Comparison of ENCODE assay signal across 8 cellular contexts in the genomic region with DNA sequence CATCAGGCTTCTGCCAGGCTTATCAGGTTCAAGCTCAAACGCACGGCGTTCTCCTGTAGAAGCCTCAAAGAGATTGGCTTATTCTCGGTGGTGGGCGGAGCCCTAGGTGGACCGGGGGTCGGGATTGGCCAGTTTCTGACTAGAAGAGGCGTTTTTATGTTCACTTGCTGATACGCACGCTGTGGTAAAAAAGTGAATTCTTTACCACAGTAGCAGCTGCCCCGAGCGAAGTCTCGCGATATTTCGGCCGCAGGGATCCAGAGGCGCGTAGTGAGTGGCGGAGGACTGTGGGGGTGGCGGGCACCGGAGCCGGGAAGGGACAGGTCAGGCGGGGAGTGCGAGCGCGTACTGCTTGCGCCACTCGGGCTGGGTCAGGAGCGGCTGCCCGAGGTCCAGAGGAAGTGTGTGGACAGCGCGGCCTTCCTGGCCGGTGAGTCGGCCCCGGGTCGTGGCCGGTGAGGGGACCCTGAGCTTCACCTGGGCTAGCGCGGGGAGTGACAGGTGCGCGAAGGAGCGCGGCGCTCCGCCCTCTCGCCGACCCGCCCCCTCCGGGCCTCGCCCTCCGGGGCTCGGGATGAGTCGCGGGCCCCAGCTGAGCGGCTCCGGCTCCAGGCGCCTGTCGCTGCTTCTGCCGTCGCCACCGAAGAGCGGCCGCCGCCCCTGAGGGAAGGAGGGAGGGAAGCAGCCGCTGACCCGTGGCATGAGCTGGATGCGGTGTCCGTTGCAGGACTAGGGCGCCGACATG. TPM values are rescaled to one million over a fixed set of nuclear protein-coding genes. Genes with fewer than 3 reads are reported as not detected.
DNase-seq lines count a peak whose midpoint lies in the region; ATAC-seq and TF ChIP-seq lines count a peak whose summit lies in the region.

A gene with protein sequence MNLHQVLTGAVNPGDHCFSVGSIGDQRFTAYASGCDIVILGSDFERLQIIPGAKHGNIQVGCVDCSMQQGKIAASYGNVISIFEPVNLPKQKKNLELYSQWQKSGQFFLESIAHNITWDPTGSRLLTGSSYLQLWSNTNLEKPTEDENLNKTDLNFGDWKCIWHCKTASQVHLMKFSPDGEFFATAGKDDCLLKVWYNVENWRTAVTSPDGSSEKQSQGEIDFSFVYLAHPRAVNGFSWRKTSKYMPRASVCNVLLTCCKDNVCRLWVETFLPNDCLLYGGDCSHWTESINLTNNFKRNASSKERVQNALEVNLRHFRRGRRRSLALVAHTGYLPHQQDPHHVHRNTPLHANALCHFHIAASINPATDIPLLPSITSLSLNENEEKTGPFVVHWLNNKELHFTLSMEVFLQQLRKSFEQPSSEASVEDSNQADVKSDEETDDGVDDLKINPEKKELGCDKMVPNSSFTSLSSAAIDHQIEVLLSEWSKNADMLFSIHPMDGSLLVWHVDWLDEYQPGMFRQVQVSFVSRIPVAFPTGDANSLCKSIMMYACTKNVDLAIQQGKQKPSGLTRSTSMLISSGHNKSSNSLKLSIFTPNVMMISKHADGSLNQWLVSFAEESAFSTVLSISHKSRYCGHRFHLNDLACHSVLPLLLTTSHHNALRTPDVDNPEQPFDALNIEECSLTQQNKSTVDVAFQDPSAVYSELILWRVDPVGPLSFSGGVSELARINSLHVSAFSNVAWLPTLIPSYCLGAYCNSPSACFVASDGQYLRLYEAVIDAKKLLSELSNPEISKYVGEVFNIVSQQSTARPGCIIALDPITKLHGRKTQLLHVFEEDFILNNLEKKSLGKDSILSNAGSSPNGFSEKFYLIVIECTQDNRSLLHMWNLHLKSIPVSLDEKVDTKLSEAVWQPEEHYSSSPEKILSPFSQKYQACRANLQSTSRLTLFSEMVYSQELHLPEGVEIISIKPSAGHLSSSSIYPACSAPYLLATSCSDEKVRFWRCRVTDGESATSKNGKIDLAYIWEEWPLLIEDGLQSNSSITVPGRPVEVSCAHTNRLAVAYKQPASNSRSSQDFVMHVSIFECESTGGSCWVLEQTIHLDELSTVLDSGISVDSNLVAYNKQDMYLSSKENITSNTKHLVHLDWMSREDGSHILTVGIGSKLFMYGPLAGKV (N-terminal part only) (plus strand): TSS at position 260 of the 745 bp plus-strand sequence. CDS start 483 bp downstream, at position 743.

- H3K4me3 ChIP-seq in RWPE2 (ENCODE audit: severe bottlenecking) (peak within 1 kb of the TSS; percentile 75), fibroblast of mammary gland (ENCODE audit: control insufficient read depth, low read depth, low read length) (peak within 1 kb of the TSS; percentile 88)

- no peaks in the 10 kb centered on the region for H3K27me3 ChIP-seq in RWPE2 (ENCODE audit: insufficient read depth, poor library complexity, severe bottlenecking)

- peaks cover 33% of the 10 kb centered on the region for H3K4me1 Mint-ChIP-seq in activated T-helper 2 cell treated with anti-CD3 and anti-CD28 coated beads, Interferon-gamma antibody, Interleukin-2, Interleukin-4, amounts not matched to agents 10 μg/mL and 5 μg/mL and 100 μg/mL, durations not matched to agents 14 hours and 24 hours and 36 hours (ENCODE audit: low read depth)
- H3K4me1 Mint-ChIP-seq in naive thymus-derived CD8-positive, alpha-beta T cell, result peaks cover 12 to 49% (median 35%) of the 10 kb centered on the region in 4 donors

- POLR2A ChIA-PET in naive thymus-derived CD8-positive, alpha-beta T cell (lab: Charles Lee), result interaction anchor here (0.5 to 2.6 kb wide), 25 partner anchors 9 to 382 kb away, joined by 3 to 25 read pairs (median 4); a partner anchor contains a TSS

- H3K27me3 Mint-ChIP-seq in activated T-helper 2 cell treated with anti-CD3 and anti-CD28 coated beads, Interferon-gamma antibody, Interleukin-2, Interleukin-4, amounts not matched to agents 10 μg/mL and 5 μg/mL and 100 μg/mL, durations not matched to agents 14 hours and 24 hours and 36 hours (ENCODE audit: low read depth), result no peaks in the 10 kb centered on the region
- H3K27me3 Mint-ChIP-seq in naive thymus-derived CD8-positive, alpha-beta T cell, result peaks cover 0 to 2% (median 0%) of the 10 kb centered on the region in 5 donors

- peak within 1 kb of the TSS; percentile 98 for H3K4me3 Mint-ChIP-seq in activated T-helper 2 cell treated with anti-CD3 and anti-CD28 coated beads, Interferon-gamma antibody, Interleukin-2, Interleukin-4, amounts not matched to agents 10 μg/mL and 5 μg/mL and 100 μg/mL, durations not matched to agents 14 hours and 24 hours and 36 hours (ENCODE audit: low read depth)
- H3K4me3 Mint-ChIP-seq in naive thymus-derived CD8-positive, alpha-beta T cell, result peak within 1 kb of the TSS; percentile 97 to 100 (median 100)

- H3K4me1 ChIP-seq in RWPE2 (ENCODE audit: insufficient read depth, poor library complexity, severe bottlenecking), result peaks cover 7% of the 10 kb centered on the region

- TF ChIP-seq CTCF in RWPE2 (IDR thresholded peaks at IDR 0.05; ENCODE audit: poor library complexity, severe bottlenecking) (peak; percentile 20), fibroblast of mammary gland (conservative IDR thresholded peaks at IDR 0.05; ENCODE audit: control insufficient read depth, insufficient read depth, low read depth, low read length) (no peak)

- no peaks in the 10 kb centered on the region for H3K9me3 ChIP-seq in RWPE2 (ENCODE audit: severe bottlenecking)

- H3K9me3 Mint-ChIP-seq in activated T-helper 2 cell treated with anti-CD3 and anti-CD28 coated beads, Interferon-gamma antibody, Interleukin-2, Interleukin-4, amounts not matched to agents 10 μg/mL and 5 μg/mL and 100 μg/mL, durations not matched to agents 14 hours and 24 hours and 36 hours, result no peaks in the 10 kb centered on the region
- H3K9me3 Mint-ChIP-seq in naive thymus-derived CD8-positive, alpha-beta T cell, result peaks cover 0 to 3% (median 0%) of the 10 kb centered on the region in 9 donors

- DNase-seq in Daoy (ENCODE audit: low read depth) (peak; percentile 99), H4 (ENCODE audit: low spot score) (peak; percentile 100), LoVo (ENCODE audit: low spot score) (peak; percentile 99), RWPE2 (ENCODE audit: low spot score) (peak; percentile 100), fibroblast of mammary gland (ENCODE audit: low read depth) (peak; percentile 99)
- DNase-seq in activated T-helper 2 cell treated with anti-CD3 and anti-CD28 coated beads, Interferon-gamma antibody, Interleukin-2, Interleukin-4, amounts not matched to agents 10 μg/mL and 5 μg/mL and 100 μg/mL, durations not matched to agents 14 hours and 24 hours and 36 hours (ENCODE audit: low spot score), result peak; percentile 97
- peak; percentile 96 to 100 (median 98) for DNase-seq in naive thymus-derived CD8-positive, alpha-beta T cell
- DNase-seq in stimulated activated naive CD4-positive, alpha-beta T cell (lab: John Stamatoyannopoulos, UW), result peak; percentile 93 to 99 (median 98)

- H3K36me3 Mint-ChIP-seq in activated T-helper 2 cell treated with anti-CD3 and anti-CD28 coated beads, Interferon-gamma antibody, Interleukin-2, Interleukin-4, amounts not matched to agents 10 μg/mL and 5 μg/mL and 100 μg/mL, durations not matched to agents 14 hours and 24 hours and 36 hours (ENCODE audit: low read depth), result peaks cover 11% of the 10 kb centered on the region
- H3K36me3 Mint-ChIP-seq in naive thymus-derived CD8-positive, alpha-beta T cell, result peaks cover 0 to 9% (median 0%) of the 10 kb centered on the region in 3 donors

- H3K36me3 ChIP-seq in RWPE2 (ENCODE audit: low read depth), result no peaks in the 10 kb centered on the region

- peak within 1 kb of the TSS; percentile 99 for H3K27ac Mint-ChIP-seq in activated T-helper 2 cell treated with anti-CD3 and anti-CD28 coated beads, Interferon-gamma antibody, Interleukin-2, Interleukin-4, amounts not matched to agents 10 μg/mL and 5 μg/mL and 100 μg/mL, durations not matched to agents 14 hours and 24 hours and 36 hours
- peak within 1 kb of the TSS; percentile 97 to 100 (median 98) for H3K27ac Mint-ChIP-seq in naive thymus-derived CD8-positive, alpha-beta T cell

- ATAC-seq in RWPE2 (ENCODE audit: low read depth), result peak; percentile 85
- ATAC-seq in naive thymus-derived CD8-positive, alpha-beta T cell, result peak; percentile 84 to 85

- peak within 1 kb of the TSS; percentile 72 for H3K27ac ChIP-seq in RWPE2 (ENCODE audit: poor library complexity, severe bottlenecking)

- intact Hi-C loops in activated T-helper 2 cell treated with anti-CD3 and anti-CD28 coated beads, Interferon-gamma antibody, Interleukin-2, Interleukin-4, amounts not matched to agents 10 μg/mL and 5 μg/mL and 100 μg/mL, durations not matched to agents 14 hours and 24 hours and 36 hours (cut with micrococcal nuclease), result loop anchor here (1.0 to 5.0 kb wide), 8 partner anchors 8 to 382 kb away; a partner anchor contains a TSS

RNA-seq across cellular contexts. Expression of the gene that starts here (rescaled TPM):
- 23.6 and 29.0 TPM in 2 replicates for total RNA-seq in Daoy (2014; rRNA removed; shearing (Covaris generic))
- 11.1 and 15.7 TPM in 2 replicates for total RNA-seq in H4 (2014; rRNA removed; shearing (Covaris generic))
- total RNA-seq in activated T-helper 2 cell treated with anti-CD3 and anti-CD28 coated beads, Interferon-gamma antibody, Interleukin-2, Interleukin-4, amounts not matched to agents 10 μg/mL and 5 μg/mL and 100 μg/mL, durations not matched to agents 14 hours and 24 hours and 36 hours, result 26.7 and 29.3 TPM in 2 replicates
- total RNA-seq in naive thymus-derived CD8-positive, alpha-beta T cell, result 10 to 100 TPM; 39.8 to 43.3 TPM
- polyA plus RNA-seq in naive thymus-derived CD8-positive, alpha-beta T cell, result 10 to 100 TPM; 15.0 to 19.9 (median 18.4) TPM

Comparison
In these comparisons a context has a peak if more than half of its experiments do, and no peak if none do; other contexts are left out.
1. Peak in every context shown above with its lines: DNase-seq, ATAC-seq, H3K4me3 ChIP-seq and H3K27ac ChIP-seq.